Comparison of ENCODE assay signal across 14 cellular contexts in genomic region chr13:113935081-113935511, GRCh38. TPM values are rescaled to one million over a fixed set of nuclear protein-coding genes. Genes with fewer than 3 reads are reported as not detected.
DNase-seq lines count a peak whose midpoint lies in the region; ATAC-seq and TF ChIP-seq lines count a peak whose summit lies in the region.
"Had no signal": no experiment of that assay in that cellular context is flagged by ENCODE, and none has a peak within 500 bp of the region (broad histone marks: within the 10 kb centered on the region; RNA-seq: fewer than 3 reads in every experiment).

No MANE protein-coding gene starts in this region.

- no CpG with 5 or more reads among the region's 15 CpGs for WGBS in H9 (ENCODE audit: extremely low coverage, insufficient read length, low lambda C conversion rate)

- no peaks in the 10 kb centered on the region for H3K4me1 ChIP-seq in H9 (ENCODE audit: insufficient read depth, low read length)
- peaks cover 8% of the 10 kb centered on the region for H3K4me1 ChIP-seq in iPS-18a (ENCODE audit: control insufficient read depth, low read depth, low read length)

- no peaks in the 10 kb centered on the region for H3K27me3 ChIP-seq in H9 (ENCODE audit: insufficient read depth, low read length)
- H3K27me3 ChIP-seq in iPS-18a (ENCODE audit: control insufficient read depth, insufficient read depth, low read length), result no peaks in the 10 kb centered on the region

- ATAC-seq in HG02571 (IDR thresholded peaks at IDR 0.05; ENCODE audit: unreplicated experiment) (no peak), HG02759 (IDR thresholded peaks at IDR 0.05; ENCODE audit: unreplicated experiment) (no peak)

- no peaks in the 10 kb centered on the region for H3K9me3 Mint-ChIP-seq in H9
- H3K9me3 Mint-ChIP-seq in activated T-cell treated with anti-CD3 and anti-CD28 coated beads, Interleukin-2, amount 50 U/mL, for 24 hours, result no peaks in the 10 kb centered on the region
- H3K9me3 Mint-ChIP-seq: activated CD4-positive, alpha-beta memory T cell treated with anti-CD3 and anti-CD28 coated beads for 36 hours had no signal

- peak overlapping the region; percentile 91 for H2BK20ac ChIP-seq in H9 (ENCODE audit: low read depth, low read length, poor library complexity, severe bottlenecking)

- peak overlapping the region; percentile 20; the same call in 1 of the 2 replicates for H3K4ac ChIP-seq in H9 (ENCODE audit: low read depth, low read length)

- H3K79me1 ChIP-seq in H9 (ENCODE audit: insufficient read depth, low read depth, low read length, poor library complexity, severe bottlenecking), result no peaks in the 10 kb centered on the region

- no peak overlapping the region for H3K9ac ChIP-seq in H9 (ENCODE audit: extremely low read depth, insufficient read length, low read length)
- H3K9ac ChIP-seq in iPS-18a (ENCODE audit: low read length), result peak overlapping the region; percentile 2

- H4K20me1 ChIP-seq in H9 (ENCODE audit: control insufficient read depth, insufficient read depth, insufficient read length), result no peaks in the 10 kb centered on the region

- no peaks in the 10 kb centered on the region for H3K23me2 ChIP-seq in H9 (ENCODE audit: insufficient read length, low read depth, low read length, poor library complexity, severe bottlenecking)

- peak overlapping the region; percentile 14 for H4K91ac ChIP-seq in H9 (ENCODE audit: insufficient read length, low read depth, low read length)

- no peaks in the 10 kb centered on the region for H3K36me3 Mint-ChIP-seq in H9 (ENCODE audit: insufficient read depth in 1 of 3, low read depth in 3 of 3)
- H3K36me3 Mint-ChIP-seq in activated T-cell treated with anti-CD3 and anti-CD28 coated beads, Interleukin-2, amount 50 U/mL, for 24 hours (ENCODE audit: low read depth), result no peaks in the 10 kb centered on the region
- H3K36me3 Mint-ChIP-seq: activated CD4-positive, alpha-beta memory T cell treated with anti-CD3 and anti-CD28 coated beads for 36 hours had no signal

- H3T11ph ChIP-seq in H9 (ENCODE audit: low read length), result no peak overlapping the region

- H3K27me3 Mint-ChIP-seq in H9 (ENCODE audit: low read depth), result no peaks in the 10 kb centered on the region; the same call in none of the 2 replicates
- H3K27me3 Mint-ChIP-seq in activated T-cell treated with anti-CD3 and anti-CD28 coated beads, Interleukin-2, amount 50 U/mL, for 24 hours, result peaks cover 39% of the 10 kb centered on the region

- no peak overlapping the region for H3K27ac ChIP-seq in H9 (ENCODE audit: insufficient read length, low read depth, low read length)
- H3K27ac ChIP-seq in iPS-18a (ENCODE audit: low read length), result no peak overlapping the region
- H3K27ac ChIP-seq: epithelial cell of prostate, SJCRH30 had no signal

- peaks cover 11 to 13% of the 10 kb centered on the region in 2 experiments for H3K4me1 Mint-ChIP-seq in H9
- peaks cover 20% of the 10 kb centered on the region for H3K4me1 Mint-ChIP-seq in activated T-cell treated with anti-CD3 and anti-CD28 coated beads, Interleukin-2, amount 50 U/mL, for 24 hours (ENCODE audit: low read depth)

- intact Hi-C loops in posterior vena cava (cut with DNase I), result loop anchor here in 1 of 2 donors (5.0 kb wide), 1 partner anchor 118 kb away; no protein-coding TSS in a partner anchor

- H4K5ac ChIP-seq in H9 (ENCODE audit: insufficient read length, low read depth, low read length), result no peak overlapping the region

- no peaks in the 10 kb centered on the region for H3K36me3 ChIP-seq in iPS-18a (ENCODE audit: control insufficient read depth, low read depth, low read length)
- H3K36me3 ChIP-seq: SJCRH30 had no signal

- TF ChIP-seq CTCF in H9 (conservative IDR thresholded peaks at IDR 0.05), result no peak

- peak overlapping the region; percentile 70 for H3K14ac ChIP-seq in H9 (ENCODE audit: insufficient read depth, low read length)

- no peak overlapping the region for H3K23ac ChIP-seq in H9 (ENCODE audit: insufficient read length, low read depth, low read length)

- H3K56ac ChIP-seq in H9 (ENCODE audit: insufficient read length, low read depth, low read length), result no peak overlapping the region

- H3K9me3 ChIP-seq in H9 (ENCODE audit: control insufficient read depth, low read depth, low read length), result no peaks in the 10 kb centered on the region
- H3K9me3 ChIP-seq in iPS-18a (ENCODE audit: control insufficient read depth, low read depth, low read length), result no peaks in the 10 kb centered on the region
- H3K9me3 ChIP-seq: SJCRH30 had no signal

- H2BK15ac ChIP-seq in H9 (ENCODE audit: low read depth, low read length), result no peak overlapping the region

- H3K4me3 Mint-ChIP-seq in H9, result no peak overlapping the region
- no peak overlapping the region for H3K4me3 Mint-ChIP-seq in activated T-cell treated with anti-CD3 and anti-CD28 coated beads, Interleukin-2, amount 50 U/mL, for 24 hours
- H3K4me3 Mint-ChIP-seq: activated CD4-positive, alpha-beta memory T cell treated with anti-CD3 and anti-CD28 coated beads for 36 hours had no signal

- H3K4me2 ChIP-seq in H9 (ENCODE audit: insufficient read depth, insufficient read length, low read length), result no peak overlapping the region

- no peak overlapping the region for H2BK120ac ChIP-seq in H9 (ENCODE audit: low read depth, low read length, poor library complexity, severe bottlenecking)

- no peak overlapping the region for H3K27ac Mint-ChIP-seq in H9
- H3K27ac Mint-ChIP-seq in activated T-cell treated with anti-CD3 and anti-CD28 coated beads, Interleukin-2, amount 50 U/mL, for 24 hours, result no peak overlapping the region
- H3K27ac Mint-ChIP-seq: activated CD4-positive, alpha-beta memory T cell treated with anti-CD3 and anti-CD28 coated beads for 36 hours had no signal

- H3K18ac ChIP-seq in H9 (ENCODE audit: insufficient read length, low read depth, low read length), result peak overlapping the region; percentile 33

- H2BK5ac ChIP-seq in H9 (ENCODE audit: insufficient read length, low read length), result no peak overlapping the region

- H2AFZ ChIP-seq in H9 (ENCODE audit: low read length), result no peak overlapping the region

- H2AK5ac ChIP-seq in H9 (ENCODE audit: insufficient read length, low read length), result no peak overlapping the region

- peak; percentile 53 for DNase-seq in H9
- DNase-seq in astrocyte of the hippocampus (ENCODE audit: low read depth, low spot score), result peak; percentile 70
- DNase-seq in posterior vena cava (ENCODE audit: low spot score), result peak; percentile 84
- DNase-seq in activated T-cell treated with anti-CD3 and anti-CD28 coated beads, Interleukin-2, amount 50 U/mL, for 24 hours, result no peak
- no peak for DNase-seq in NCI-H748 (lab: John Stamatoyannopoulos, UW; ENCODE audit: unreplicated experiment)
- DNase-seq: activated CD4-positive, alpha-beta memory T cell treated with anti-CD3 and anti-CD28 coated beads for 36 hours; activated gamma-delta T cell treated with Interleukin-2 at 50 U/mL for 16 hours; mammary epithelial cell; NK-92 treated with Interleukin-12 subunit alpha and Interleukin-12 subunit beta, amount 100 ng/mL, for 24 hours had no signal

- H4K8ac ChIP-seq in H9 (replicated peaks; ENCODE audit: insufficient read length, low read depth, low read length), result no peak overlapping the region

- H2BK12ac ChIP-seq in H9 (ENCODE audit: insufficient read length, low read depth, low read length), result no peak overlapping the region

- no peak overlapping the region for H3K4me3 ChIP-seq in iPS-18a (ENCODE audit: low read length)
- H3K4me3 ChIP-seq: SJCRH30 had no signal

- H3K79me2 ChIP-seq in H9 (ENCODE audit: insufficient read depth, low read length), result no peaks in the 10 kb centered on the region

RNA-seq across cellular contexts. Expression of gene C13orf46, which starts 38.8 kb away (rescaled TPM):
- total RNA-seq in H9 (2021) (0.15 and 0.55 TPM in 2 replicates), posterior vena cava (1 to 10 TPM; 1.2 to 1.9 TPM)

Comparison
In these comparisons a context has a peak if more than half of its experiments do, and no peak if none do; other contexts are left out.
1. DNase-seq: peak in H9 (single experiment), astrocyte of the hippocampus (single experiment) and posterior vena cava (single experiment); none in activated T-cell treated with anti-CD3 and anti-CD28 coated beads, Interleukin-2, amount 50 U/mL, for 24 hours (single experiment) and NCI-H748 (single experiment).